1 cellular context compared by ENCODE assay signal in the genomic region with DNA sequence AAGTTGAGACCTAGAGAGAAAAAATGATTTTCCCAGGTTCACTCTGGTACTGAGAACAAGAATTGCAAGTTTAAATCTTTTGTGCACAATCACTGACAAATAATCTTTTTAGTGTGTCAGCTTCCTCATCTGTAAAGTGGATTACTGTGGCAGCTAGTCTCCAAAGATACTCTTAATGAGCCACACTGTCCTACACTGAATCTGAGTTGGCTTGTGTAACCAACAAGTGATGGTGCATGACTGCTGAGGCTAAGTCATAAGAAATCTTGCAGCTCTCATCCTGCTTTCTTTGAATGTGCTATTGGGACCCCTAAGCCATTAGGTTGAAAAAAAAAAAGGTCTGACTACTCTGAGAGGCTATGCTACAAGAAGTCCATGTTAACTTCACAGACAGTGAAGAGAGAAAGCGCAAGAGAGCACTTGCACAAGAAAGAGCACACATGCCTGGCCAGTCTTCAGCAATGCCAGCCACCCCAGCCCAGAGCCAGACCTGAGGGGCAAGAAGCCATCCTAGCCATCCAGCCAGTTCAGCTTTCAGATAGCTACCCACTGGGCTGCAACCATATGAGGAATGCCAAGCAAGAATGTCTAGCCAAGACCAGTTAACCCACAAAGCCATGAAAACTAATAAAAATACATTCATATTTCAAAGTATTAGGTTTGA.
TF ChIP-seq lines count a peak whose summit lies in the region.

No MANE protein-coding gene starts in this region.

TF ChIP-seq in GM12878, 131 proteins besides CTCF, POLR2A, EP300 and RAD21 (continued from another document):
- TF ChIP-seq SPI1 (IDR thresholded peaks at IDR 0.05; ENCODE audit: borderline replicate concordance, insufficient read depth, low read depth, low read length) = no peak
- no peak for TF ChIP-seq GATAD2B (conservative IDR thresholded peaks at IDR 0.05; ENCODE audit: low read depth)
- TF ChIP-seq SP1 (IDR thresholded peaks at IDR 0.05; ENCODE audit: low read depth, low read length) = no peak
- no peak for TF ChIP-seq RUNX3 (IDR thresholded peaks at IDR 0.05; ENCODE audit: low read length)
- TF ChIP-seq ZNF217 (IDR thresholded peaks at IDR 0.05) = no peak
- TF ChIP-seq STAT1 (conservative IDR thresholded peaks at IDR 0.05) = no peak
- TF ChIP-seq, protein P1, sequence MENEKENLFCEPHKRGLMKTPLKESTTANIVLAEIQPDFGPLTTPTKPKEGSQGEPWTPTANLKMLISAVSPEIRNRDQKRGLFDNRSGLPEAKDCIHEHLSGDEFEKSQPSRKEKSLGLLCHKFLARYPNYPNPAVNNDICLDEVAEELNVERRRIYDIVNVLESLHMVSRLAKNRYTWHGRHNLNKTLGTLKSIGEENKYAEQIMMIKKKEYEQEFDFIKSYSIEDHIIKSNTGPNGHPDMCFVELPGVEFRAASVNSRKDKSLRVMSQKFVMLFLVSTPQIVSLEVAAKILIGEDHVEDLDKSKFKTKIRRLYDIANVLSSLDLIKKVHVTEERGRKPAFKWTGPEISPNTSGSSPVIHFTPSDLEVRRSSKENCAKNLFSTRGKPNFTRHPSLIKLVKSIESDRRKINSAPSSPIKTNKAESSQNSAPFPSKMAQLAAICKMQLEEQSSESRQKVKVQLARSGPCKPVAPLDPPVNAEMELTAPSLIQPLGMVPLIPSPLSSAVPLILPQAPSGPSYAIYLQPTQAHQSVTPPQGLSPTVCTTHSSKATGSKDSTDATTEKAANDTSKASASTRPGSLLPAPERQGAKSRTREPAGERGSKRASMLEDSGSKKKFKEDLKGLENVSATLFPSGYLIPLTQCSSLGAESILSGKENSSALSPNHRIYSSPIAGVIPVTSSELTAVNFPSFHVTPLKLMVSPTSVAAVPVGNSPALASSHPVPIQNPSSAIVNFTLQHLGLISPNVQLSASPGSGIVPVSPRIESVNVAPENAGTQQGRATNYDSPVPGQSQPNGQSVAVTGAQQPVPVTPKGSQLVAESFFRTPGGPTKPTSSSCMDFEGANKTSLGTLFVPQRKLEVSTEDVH (IDR thresholded peaks at IDR 0.05; ENCODE audit: low read depth, partially characterized antibody) = no peak
- TF ChIP-seq, protein P2, sequence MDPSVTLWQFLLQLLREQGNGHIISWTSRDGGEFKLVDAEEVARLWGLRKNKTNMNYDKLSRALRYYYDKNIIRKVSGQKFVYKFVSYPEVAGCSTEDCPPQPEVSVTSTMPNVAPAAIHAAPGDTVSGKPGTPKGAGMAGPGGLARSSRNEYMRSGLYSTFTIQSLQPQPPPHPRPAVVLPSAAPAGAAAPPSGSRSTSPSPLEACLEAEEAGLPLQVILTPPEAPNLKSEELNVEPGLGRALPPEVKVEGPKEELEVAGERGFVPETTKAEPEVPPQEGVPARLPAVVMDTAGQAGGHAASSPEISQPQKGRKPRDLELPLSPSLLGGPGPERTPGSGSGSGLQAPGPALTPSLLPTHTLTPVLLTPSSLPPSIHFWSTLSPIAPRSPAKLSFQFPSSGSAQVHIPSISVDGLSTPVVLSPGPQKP (IDR thresholded peaks at IDR 0.05; ENCODE audit: low read depth, low read length) = no peak
- no peak for TF ChIP-seq SUZ12 (IDR thresholded peaks at IDR 0.05; ENCODE audit: unreplicated experiment)
- no peak for TF ChIP-seq ZZZ3 (IDR thresholded peaks at IDR 0.05; ENCODE audit: control insufficient read depth, insufficient read length, low read depth)
- TF ChIP-seq IKZF1 (conservative IDR thresholded peaks at IDR 0.05) = no peak
- TF ChIP-seq, protein P3, sequence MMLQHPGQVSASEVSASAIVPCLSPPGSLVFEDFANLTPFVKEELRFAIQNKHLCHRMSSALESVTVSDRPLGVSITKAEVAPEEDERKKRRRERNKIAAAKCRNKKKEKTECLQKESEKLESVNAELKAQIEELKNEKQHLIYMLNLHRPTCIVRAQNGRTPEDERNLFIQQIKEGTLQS (IDR thresholded peaks at IDR 0.05; ENCODE audit: borderline replicate concordance, extremely low read depth, low read depth, low read length) = no peak
- TF ChIP-seq CREM (IDR thresholded peaks at IDR 0.05; ENCODE audit: low read depth) = no peak
- no peak for TF ChIP-seq RCOR1 (conservative IDR thresholded peaks at IDR 0.05; ENCODE audit: low read depth, low read length)
